20 cellular contexts compared by ENCODE assay signal in the genomic region with DNA sequence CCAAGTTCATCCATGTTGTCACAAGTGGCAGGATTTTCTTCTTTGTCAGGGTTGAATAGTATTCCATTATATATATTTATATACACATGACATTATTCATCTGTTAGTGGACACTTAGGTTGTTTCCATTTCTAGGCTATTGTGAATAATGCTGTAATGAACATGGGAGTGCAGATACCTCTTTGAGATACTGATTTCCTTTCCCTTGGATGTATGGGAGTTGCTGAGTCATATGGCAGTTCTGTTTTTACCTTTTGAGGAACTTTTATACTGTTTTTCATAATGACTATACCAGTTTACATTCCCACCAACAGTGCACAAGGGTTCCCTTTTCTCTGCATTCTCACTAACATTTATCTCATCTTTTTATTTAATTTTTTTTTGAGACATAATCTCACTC. TPM values are rescaled to one million over a fixed set of nuclear protein-coding genes. Genes with fewer than 3 reads are reported as not detected.
DNase-seq lines count a peak whose midpoint lies in the region; ATAC-seq, FAIRE-seq and TF ChIP-seq lines count a peak whose summit lies in the region.
"Had no signal": no experiment of that assay in that cellular context is flagged by ENCODE, and none has a peak within 500 bp of the region (broad histone marks: within the 10 kb centered on the region; RNA-seq: fewer than 3 reads in every experiment).

No MANE protein-coding gene starts in this region.

- H3K9me3 ChIP-seq in K562 (replicated peaks; ENCODE audit: control insufficient read depth, insufficient read depth, low read depth, low read length): no peaks in the 10 kb centered on the region

- H3K27me3 ChIP-seq in K562 (ENCODE audit: control insufficient read depth in 2 of 2, insufficient read depth in 2 of 2, low read length in 2 of 2): peaks cover 23 to 35% of the 10 kb centered on the region in 2 experiments; a peak in 4 of 5 replicates
- H3K27me3 ChIP-seq: BLaER1 treated with 17β-estradiol and CSF1 and Interleukin-3, amounts not matched to agents 10 nM and 100 nM had no signal

- ATAC-seq in K562 (no peak), HG03571 (IDR thresholded peaks at IDR 0.05; ENCODE audit: unreplicated experiment) (no peak)

- no peak for TF ChIP-seq CTCF in K562 (IDR thresholded peaks at IDR 0.05 in 2 of 3, conservative IDR thresholded peaks at IDR 0.05 in 1 of 3; ENCODE audit: insufficient read depth in 2 of 3, low read depth in 1 of 3, low read length in 3 of 3)

- no peak overlapping the region for H2AFZ ChIP-seq in K562 (ENCODE audit: low read depth, low read length)
- H2AFZ ChIP-seq: GM23248 had no signal

- no peaks in the 10 kb centered on the region for H3K36me3 ChIP-seq in K562 (ENCODE audit: control insufficient read depth, insufficient read depth, low read length)

- H3K9me1 ChIP-seq in K562 (ENCODE audit: control insufficient read depth, insufficient read depth, low read length): no peaks in the 10 kb centered on the region

- H3K4me1 ChIP-seq in K562 (replicated peaks in 1 of 2; ENCODE audit: control insufficient read depth in 2 of 2, insufficient read depth in 2 of 2, low read length in 2 of 2): no peaks in the 10 kb centered on the region

- POLR2A ChIA-PET in K562 (lab: Yijun Ruan, JAX): no interaction called here

- no peak for TF ChIP-seq EP300 in K562 (IDR thresholded peaks at IDR 0.05; ENCODE audit: low read length)

- no peak for FAIRE-seq in K562 (lab: Jason Lieb, UNC)
- FAIRE-seq: G401.6, H54 had no signal

- no peak overlapping the region for H3K9ac ChIP-seq in K562 (ENCODE audit: insufficient read depth in 1 of 2, low read depth in 2 of 2, low read length in 2 of 2)
- H3K9ac ChIP-seq: BLaER1 treated with 17β-estradiol and CSF1 and Interleukin-3, amounts not matched to agents 10 nM and 100 nM; GM23248; KMS-11 had no signal

- intact Hi-C loops in K562 (cut with micrococcal nuclease): no loop called here

- CTCF ChIA-PET in K562 (lab: Yijun Ruan, JAX; ENCODE audit: low intra/inter-chr PET ratio): no interaction called here

- no peak for TF ChIP-seq POLR2A in K562 (conservative IDR thresholded peaks at IDR 0.05)

- no peaks in the 10 kb centered on the region for H3K79me2 ChIP-seq in K562 (ENCODE audit: control insufficient read depth, insufficient read depth, low read length)

- H3K4me2 ChIP-seq in K562 (ENCODE audit: insufficient read depth, low read length): no peak overlapping the region
- H3K4me2 ChIP-seq: KMS-11 had no signal

- no TSS peak for BruUV-seq in K562 (replicated peaks; lab: Mats Ljungman, UMichigan)

- no peaks in the 10 kb centered on the region for H4K20me1 ChIP-seq in K562 (replicated peaks; ENCODE audit: control insufficient read depth, insufficient read depth, low read length)
- H4K20me1 ChIP-seq: BLaER1 treated with 17β-estradiol and CSF1 and Interleukin-3, amounts not matched to agents 10 nM and 100 nM had no signal

- no peak for TF ChIP-seq RAD21 in K562 (CRISPR knock-in tag; conservative IDR thresholded peaks at IDR 0.05 in 1 of 2, IDR thresholded peaks at IDR 0.05 in 1 of 2)

- H3K4me3 ChIP-seq in K562: no peak overlapping the region
- H3K4me3 ChIP-seq: BLaER1 treated with 17β-estradiol and CSF1 and Interleukin-3, amounts not matched to agents 10 nM and 100 nM; GM23248 had no signal

- peak; percentile 29 for DNase-seq in SKM-1 treated with dmso at 0.1 percent for 144 hours (lab: John Stamatoyannopoulos, UW; ENCODE audit: unreplicated experiment)
- no peak for DNase-seq in SKM-1 (lab: John Stamatoyannopoulos, UW; ENCODE audit: unreplicated experiment)
- DNase-seq in MV-4-11 (lab: John Stamatoyannopoulos, UW): peak; percentile 10
- no peak for DNase-seq in K562 (ENCODE audit: extremely low read depth in 1 of 4, low spot score in 3 of 4)
- no peak for DNase-seq in medulla oblongata (ENCODE audit: extremely low spot score)
- no peak for DNase-seq in activated CD4-positive, CD25-positive, alpha-beta regulatory T cell (lab: John Stamatoyannopoulos, UW)
- DNase-seq: ACHN; CD4-positive, alpha-beta memory T cell; DMS153; DMS79 treated with DMSO at 0.1 percent for 48 hours; EL; GM23248 had no signal

- in situ Hi-C loops in K562 (cut with MboI): no loop called here

- H3K27ac ChIP-seq in K562 (ENCODE audit: extremely low read depth, low read depth, low read length): no peak overlapping the region
- H3K27ac ChIP-seq: GM23248, KMS-11 had no signal

RNA-seq across cellular contexts. Expression of a gene that starts 1.8 kb away (rescaled TPM):
- not detected in 2 replicates for total RNA-seq in K562 (2011; cell fraction: chromatin; rRNA removed; ENCODE audit: low replicate concordance)
- not detected in 2 replicates for total RNA-seq in K562 (2011; cell fraction: nucleolus; rRNA removed)
- total RNA-seq in K562 (2011; cell fraction: nucleoplasm; rRNA removed): not detected in 2 replicates
- total RNA-seq in K562 (2014; rRNA removed) (not detected in 2 replicates), K562 (2014; rRNA removed; fragmentation: Illumina TruSeq; extraction: Trizol) (0.11 TPM in 1 of 2 replicates, not detected in the other), K562 (2015; rRNA removed; fragmentation: Illumina TruSeq; extraction: Trizol) (0.04 TPM in 1 of 2 replicates, not detected in the other), K562 (2021) (not detected in 2 replicates)
- polyA plus RNA-seq in K562 (2011; rRNA removed) (0.04 TPM in 1 of 2 replicates, not detected in the other), K562 (2014; fragmentation: Illumina TruSeq; extraction: Trizol) (not detected in 2 replicates), K562 (2014; fragmentation: Nextera tagmentation; extraction: Ambion mirVana) (under 1 TPM in 1 of 2 experiments, not detected in 1; 0.07 TPM), K562 (2014; rRNA removed) (0.01 and 0.09 TPM in 2 replicates)
- 0.24 TPM in 1 of 2 replicates, not detected in the other for polyA plus RNA-seq in K562 (2011; cell fraction: cytosol; rRNA removed)
- not detected in 2 replicates for polyA plus RNA-seq in K562 (2011; cell fraction: nucleus; rRNA removed)
- polyA plus RNA-seq in K562 (2012): 0.04 and 0.32 TPM in 2 replicates
- polyA minus RNA-seq in K562 (2011; rRNA and poly(A)+ RNA removed): not detected in 2 replicates
- not detected in 2 replicates for polyA minus RNA-seq in K562 (2011; cell fraction: cytosol; rRNA and poly(A)+ RNA removed)
- polyA minus RNA-seq in K562 (2011; cell fraction: nucleus; rRNA and poly(A)+ RNA removed): 0.13 TPM in 1 of 2 replicates, not detected in the other
- total RNA-seq: A172; CD4-positive, alpha-beta memory T cell; GM23248; HT1080 had no signal
- polyA plus RNA-seq: GM23248, IgD-negative memory B cell had no signal

RNA-seq across cellular contexts. Expression of a gene that starts 26.0 kb away (rescaled TPM):
- 125 and 133 TPM in 2 replicates for total RNA-seq in K562 (2011; cell fraction: chromatin; rRNA removed; ENCODE audit: low replicate concordance)
- total RNA-seq in K562 (2011; cell fraction: nucleolus; rRNA removed): 50.5 and 53.8 TPM in 2 replicates
- 91.9 and 132 TPM in 2 replicates for total RNA-seq in K562 (2011; cell fraction: nucleoplasm; rRNA removed)
- total RNA-seq in K562 (2014; rRNA removed) (21.7 and 29.5 TPM in 2 replicates), K562 (2014; rRNA removed; fragmentation: Illumina TruSeq; extraction: Trizol) (22.7 and 23.0 TPM in 2 replicates), K562 (2015; rRNA removed; fragmentation: Illumina TruSeq; extraction: Trizol) (24.1 and 25.8 TPM in 2 replicates), K562 (2021) (64.8 and 64.9 TPM in 2 replicates)
- polyA plus RNA-seq in K562 (2011; rRNA removed) (29.9 and 43.5 TPM in 2 replicates), K562 (2014; fragmentation: Illumina TruSeq; extraction: Trizol) (36.7 and 44.5 TPM in 2 replicates), K562 (2014; fragmentation: Nextera tagmentation; extraction: Ambion mirVana) (10 to 100 TPM; 20.6 to 22.3 TPM), K562 (2014; rRNA removed) (18.8 and 22.2 TPM in 2 replicates)
- 26.0 and 41.6 TPM in 2 replicates for polyA plus RNA-seq in K562 (2011; cell fraction: cytosol; rRNA removed)
- polyA plus RNA-seq in K562 (2011; cell fraction: nucleus; rRNA removed): 72.1 and 80.4 TPM in 2 replicates
- polyA plus RNA-seq in K562 (2012): 20.6 and 22.6 TPM in 2 replicates
- 99.3 and 105 TPM in 2 replicates for polyA minus RNA-seq in K562 (2011; rRNA and poly(A)+ RNA removed)
- 63.1 and 80.5 TPM in 2 replicates for polyA minus RNA-seq in K562 (2011; cell fraction: cytosol; rRNA and poly(A)+ RNA removed)
- polyA minus RNA-seq in K562 (2011; cell fraction: nucleus; rRNA and poly(A)+ RNA removed): 38.5 and 59.5 TPM in 2 replicates

RNA-seq across cellular contexts. Expression of a gene that starts 29.3 kb away (rescaled TPM):
- total RNA-seq in K562 (2011; cell fraction: chromatin; rRNA removed; ENCODE audit: low replicate concordance): 0.39 and 0.83 TPM in 2 replicates
- total RNA-seq in K562 (2011; cell fraction: nucleolus; rRNA removed): 0.33 and 1.1 TPM in 2 replicates
- 0.99 and 1.8 TPM in 2 replicates for total RNA-seq in K562 (2011; cell fraction: nucleoplasm; rRNA removed)
- total RNA-seq in K562 (2014; rRNA removed): 0.27 and 0.78 TPM in 2 replicates
- total RNA-seq in K562 (2014; rRNA removed; fragmentation: Illumina TruSeq; extraction: Trizol): 0.87 and 1.1 TPM in 2 replicates
- 0.29 and 0.75 TPM in 2 replicates for total RNA-seq in K562 (2015; rRNA removed; fragmentation: Illumina TruSeq; extraction: Trizol)
- total RNA-seq in K562 (2021): 0.81 and 1.5 TPM in 2 replicates
- 0.20 and 0.31 TPM in 2 replicates for polyA plus RNA-seq in K562 (2011; rRNA removed)
- polyA plus RNA-seq in K562 (2011; cell fraction: cytosol; rRNA removed): 0.09 and 0.16 TPM in 2 replicates
- 0.48 and 0.53 TPM in 2 replicates for polyA plus RNA-seq in K562 (2011; cell fraction: nucleus; rRNA removed)
- 0.91 and 1.2 TPM in 2 replicates for polyA plus RNA-seq in K562 (2012)
- 1.2 and 1.8 TPM in 2 replicates for polyA plus RNA-seq in K562 (2014; fragmentation: Illumina TruSeq; extraction: Trizol)
- polyA plus RNA-seq in K562 (2014; fragmentation: Nextera tagmentation; extraction: Ambion mirVana): 1 to 10 TPM in 1 of 2 experiments, under 1 TPM in 1; 0.79 to 1.1 TPM
- 0.44 and 2.0 TPM in 2 replicates for polyA plus RNA-seq in K562 (2014; rRNA removed)
- polyA minus RNA-seq in K562 (2011; rRNA and poly(A)+ RNA removed): 0.11 and 0.15 TPM in 2 replicates
- not detected in 2 replicates for polyA minus RNA-seq in K562 (2011; cell fraction: cytosol; rRNA and poly(A)+ RNA removed)
- polyA minus RNA-seq in K562 (2011; cell fraction: nucleus; rRNA and poly(A)+ RNA removed): 0.13 and 0.56 TPM in 2 replicates
- total RNA-seq: GM23248, HT1080 had no signal
- polyA plus RNA-seq: GM23248, IgD-negative memory B cell had no signal

RNA-seq across cellular contexts. Expression of a gene that starts 48.4 kb away (rescaled TPM):
- total RNA-seq in K562 (2011; cell fraction: chromatin; rRNA removed; ENCODE audit: low replicate concordance): 0.07 TPM in 1 of 2 replicates, not detected in the other
- total RNA-seq in K562 (2011; cell fraction: nucleolus; rRNA removed): not detected in 2 replicates
- total RNA-seq in K562 (2011; cell fraction: nucleoplasm; rRNA removed): not detected in 2 replicates
- total RNA-seq in K562 (2014; rRNA removed) (not detected in 2 replicates), K562 (2014; rRNA removed; fragmentation: Illumina TruSeq; extraction: Trizol) (not detected in 2 replicates), K562 (2015; rRNA removed; fragmentation: Illumina TruSeq; extraction: Trizol) (not detected in 2 replicates), K562 (2021) (0.04 TPM in 2 replicates)
- polyA plus RNA-seq in K562 (2011; rRNA removed) (0.03 and 0.11 TPM in 2 replicates), K562 (2014; fragmentation: Illumina TruSeq; extraction: Trizol) (not detected in 2 replicates), K562 (2014; fragmentation: Nextera tagmentation; extraction: Ambion mirVana) (not detected), K562 (2014; rRNA removed) (not detected in 2 replicates)
- not detected in 2 replicates for polyA plus RNA-seq in K562 (2011; cell fraction: cytosol; rRNA removed)
- polyA plus RNA-seq in K562 (2011; cell fraction: nucleus; rRNA removed): 0.09 TPM in 1 of 2 replicates, not detected in the other
- polyA plus RNA-seq in K562 (2012): 0.03 TPM in 2 replicates
- not detected in 2 replicates for polyA minus RNA-seq in K562 (2011; rRNA and poly(A)+ RNA removed)
- polyA minus RNA-seq in K562 (2011; cell fraction: cytosol; rRNA and poly(A)+ RNA removed): 0.29 TPM in 1 of 2 replicates, not detected in the other
- polyA minus RNA-seq in K562 (2011; cell fraction: nucleus; rRNA and poly(A)+ RNA removed): 0.33 TPM in 1 of 2 replicates, not detected in the other
- polyA plus RNA-seq: CD4-positive, alpha-beta memory T cell had no signal

RNA-seq across cellular contexts. Expression of a gene that starts 50.9 kb away (rescaled TPM):
- 133 and 253 TPM in 2 replicates for total RNA-seq in K562 (2011; cell fraction: chromatin; rRNA removed; ENCODE audit: low replicate concordance)
- total RNA-seq in K562 (2011; cell fraction: nucleolus; rRNA removed): 236 and 238 TPM in 2 replicates
- total RNA-seq in K562 (2011; cell fraction: nucleoplasm; rRNA removed): 199 TPM in 2 replicates
- total RNA-seq in K562 (2014; rRNA removed) (233 TPM in 2 replicates), K562 (2014; rRNA removed; fragmentation: Illumina TruSeq; extraction: Trizol) (126 and 155 TPM in 2 replicates), K562 (2015; rRNA removed; fragmentation: Illumina TruSeq; extraction: Trizol) (178 and 183 TPM in 2 replicates), K562 (2021) (169 and 186 TPM in 2 replicates)
- polyA plus RNA-seq in K562 (2011; rRNA removed) (189 and 198 TPM in 2 replicates), K562 (2014; fragmentation: Illumina TruSeq; extraction: Trizol) (265 and 322 TPM in 2 replicates), K562 (2014; fragmentation: Nextera tagmentation; extraction: Ambion mirVana) (100 to 1,000 TPM; 392 to 441 TPM), K562 (2014; rRNA removed) (381 and 422 TPM in 2 replicates)
- 214 and 232 TPM in 2 replicates for polyA plus RNA-seq in K562 (2011; cell fraction: cytosol; rRNA removed)
- 383 and 452 TPM in 2 replicates for polyA plus RNA-seq in K562 (2011; cell fraction: nucleus; rRNA removed)
- 231 and 267 TPM in 2 replicates for polyA plus RNA-seq in K562 (2012)
- polyA minus RNA-seq in K562 (2011; rRNA and poly(A)+ RNA removed): 86.7 and 96.7 TPM in 2 replicates
- polyA minus RNA-seq in K562 (2011; cell fraction: cytosol; rRNA and poly(A)+ RNA removed): 67.2 and 68.9 TPM in 2 replicates
- 53.6 and 82.6 TPM in 2 replicates for polyA minus RNA-seq in K562 (2011; cell fraction: nucleus; rRNA and poly(A)+ RNA removed)

Comparison
In these comparisons a context has a peak if more than half of its experiments do, and no peak if none do; other contexts are left out.
1. DNase-seq: peak in SKM-1 treated with dmso at 0.1 percent for 144 hours (single experiment) and MV-4-11 (single experiment); none in SKM-1 (single experiment), K562 (0 of 4), medulla oblongata (single experiment) and activated CD4-positive, CD25-positive, alpha-beta regulatory T cell (0 of 4).